21 cellular contexts compared by ENCODE assay signal in genomic region chr4:169716677-169717076, GRCh38. TPM values are rescaled to one million over a fixed set of nuclear protein-coding genes. Genes with fewer than 3 reads are reported as not detected.
DNase-seq lines count a peak whose midpoint lies in the region; ATAC-seq, FAIRE-seq and TF ChIP-seq lines count a peak whose summit lies in the region.
"Had no signal": no experiment of that assay in that cellular context is flagged by ENCODE, and none has a peak within 500 bp of the region (broad histone marks: within the 10 kb centered on the region; RNA-seq: fewer than 3 reads in every experiment).

No MANE protein-coding gene starts in this region.

- no TSS peak for BruUV-seq in IMR-90 (replicated peaks; lab: Mats Ljungman, UMichigan)
- BruUV-seq in K562 (replicated peaks; lab: Mats Ljungman, UMichigan) = no TSS peak

- TF ChIP-seq EP300 in K562 (IDR thresholded peaks at IDR 0.05; ENCODE audit: low read length) = no peak

- no peak for FAIRE-seq in K562 (lab: Jason Lieb, UNC)
- FAIRE-seq: GM12891, GM18507 had no signal

- H2BK5ac ChIP-seq in IMR-90 (ENCODE audit: low read depth, low read length, poor library complexity, severe bottlenecking) = no peak overlapping the region

- no peak overlapping the region for H2BK120ac ChIP-seq in IMR-90 (ENCODE audit: low read depth, low read length)

- H3K9me3 ChIP-seq in IMR-90 (ENCODE audit: control insufficient read depth, insufficient read depth, low read length) (no peaks in the 10 kb centered on the region), K562 (replicated peaks; ENCODE audit: control insufficient read depth, insufficient read depth, low read depth, low read length) (no peaks in the 10 kb centered on the region)
- H3K9me3 ChIP-seq: SJSA1 had no signal

- H3K9ac ChIP-seq in IMR-90 (ENCODE audit: low read depth, low read length) = no peak overlapping the region
- H3K9ac ChIP-seq in K562 (ENCODE audit: insufficient read depth in 1 of 2, low read depth in 2 of 2, low read length in 2 of 2) = no peak overlapping the region

- in situ Hi-C loops in IMR-90 (cut with MboI; ENCODE audit: low sequenced_read_pairs) (no loop called here), K562 (cut with MboI) (no loop called here)

- no peak overlapping the region for H4K5ac ChIP-seq in IMR-90 (ENCODE audit: low read depth, low read length)

- H3K14ac ChIP-seq in IMR-90 (replicated peaks; ENCODE audit: low read depth, low read length) = no peak overlapping the region

- CTCF ChIA-PET in IMR-90 (lab: Yijun Ruan, JAX) (interaction anchor here (1.2 to 1.4 kb wide), 2 partner anchors 9 to 12 kb away, joined by 3 read pairs; no protein-coding TSS in a partner anchor), K562 (lab: Yijun Ruan, JAX; ENCODE audit: low intra/inter-chr PET ratio) (no interaction called here)

- DNase-seq in IMR-90 (peak; percentile 44), K562 (ENCODE audit: extremely low read depth in 1 of 4, low spot score in 3 of 4) (no peak), fibroblast of the aortic adventitia (ENCODE audit: low read depth) (peak; percentile 27), NCI-H2029 treated with DMSO at 0.1 percent for 48 hours (lab: John Stamatoyannopoulos, UW) (no peak)
- DNase-seq in activated CD4-positive, alpha-beta T cell treated with anti-CD3 and anti-CD28 coated beads for 48 hours = no peak
- no peak for DNase-seq in activated CD4-positive, alpha-beta T cell treated with anti-CD3 and anti-CD28 coated beads, Interleukin-2, amount 50 U/mL, for 1 hour
- DNase-seq: 8988T; CD8-positive, alpha-beta T cell; DMS79; GF-D8; GOT3; Kasumi-1; NCI-H1105; NCI-H1694 treated with DMSO at 0.1 percent for 48 hours; NCI-H446; PC-9 had no signal

- no peaks in the 10 kb centered on the region for H3K79me1 ChIP-seq in IMR-90 (ENCODE audit: low read depth in 1 of 2, low read length in 2 of 2)

- H3K9me1 ChIP-seq in IMR-90 (ENCODE audit: insufficient read depth, low read length) = no peaks in the 10 kb centered on the region
- no peaks in the 10 kb centered on the region for H3K9me1 ChIP-seq in K562 (ENCODE audit: control insufficient read depth, insufficient read depth, low read length)

- H3K27me3 ChIP-seq in ACC112 (ENCODE audit: insufficient read depth, low read length) (no peaks in the 10 kb centered on the region), IMR-90 (ENCODE audit: control insufficient read depth, insufficient read depth, low read length) (no peaks in the 10 kb centered on the region), K562 (ENCODE audit: control insufficient read depth in 2 of 2, insufficient read depth in 2 of 2, low read length in 2 of 2) (no peaks in the 10 kb centered on the region)
- H3K27me3 ChIP-seq: SJSA1 had no signal

- H3K4ac ChIP-seq in IMR-90 (ENCODE audit: low read depth, low read length) = no peak overlapping the region

- no peak overlapping the region for H3K4me2 ChIP-seq in IMR-90 (ENCODE audit: low read depth, low read length)
- no peak overlapping the region for H3K4me2 ChIP-seq in K562 (ENCODE audit: insufficient read depth, low read length)
- H3K4me2 ChIP-seq: PC-9 had no signal

- H3K4me3 ChIP-seq in ACC112 (ENCODE audit: low read depth, low read length) = no peak overlapping the region
- no peak overlapping the region for H3K4me3 ChIP-seq in IMR-90 (ENCODE audit: insufficient read depth, low read depth, low read length)
- no peak overlapping the region for H3K4me3 ChIP-seq in K562
- H3K4me3 ChIP-seq in fibroblast of the aortic adventitia (ENCODE audit: low read depth, low read length) = no peak overlapping the region
- H3K4me3 ChIP-seq: PC-9, SJSA1 had no signal

- H2AK9ac ChIP-seq in IMR-90 (replicated peaks; ENCODE audit: low read depth, low read length, poor library complexity) = no peak overlapping the region

- intact Hi-C loops in IMR-90 (cut with micrococcal nuclease) = loop anchor here (5.0 kb wide), 1 partner anchor 36 kb away; no protein-coding TSS in a partner anchor
- intact Hi-C loops in K562 (cut with micrococcal nuclease) = no loop called here

- no peak for ATAC-seq in IMR-90 (ENCODE audit: low read depth)
- ATAC-seq in K562 = no peak
- no peak for ATAC-seq in GM19455 (IDR thresholded peaks at IDR 0.05; ENCODE audit: unreplicated experiment)
- ATAC-seq: CD8-positive, alpha-beta T cell had no signal

- TF ChIP-seq RAD21 in IMR-90 (IDR thresholded peaks at IDR 0.05; ENCODE audit: low read length) (no peak), K562 (CRISPR knock-in tag; conservative IDR thresholded peaks at IDR 0.05 in 1 of 2, IDR thresholded peaks at IDR 0.05 in 1 of 2) (no peak)

- no peak overlapping the region for H4K8ac ChIP-seq in IMR-90 (ENCODE audit: low read depth in 2 of 2, low read length in 2 of 2)

- peak overlapping the region; percentile 16; the same call in 1 of the 2 replicates for H3K27ac ChIP-seq in ACC112 (ENCODE audit: low read depth, low read length)
- H3K27ac ChIP-seq in IMR-90 (ENCODE audit: insufficient read depth, low read length) = no peak overlapping the region
- no peak overlapping the region for H3K27ac ChIP-seq in K562 (ENCODE audit: extremely low read depth, low read depth, low read length)
- H3K27ac ChIP-seq: PC-9, SJSA1 had no signal

- H3K18ac ChIP-seq in IMR-90 (ENCODE audit: low read depth, low read length) = no peak overlapping the region

- TF ChIP-seq CTCF in IMR-90 (conservative IDR thresholded peaks at IDR 0.05; ENCODE audit: low read depth, low read length) (no peak), K562 (IDR thresholded peaks at IDR 0.05 in 2 of 3, conservative IDR thresholded peaks at IDR 0.05 in 1 of 3; ENCODE audit: insufficient read depth in 2 of 3, low read depth in 1 of 3, low read length in 3 of 3) (no peak), fibroblast of the aortic adventitia (IDR thresholded peaks at IDR 0.05; ENCODE audit: insufficient read depth, low read length) (no peak)

- no peaks in the 10 kb centered on the region for H4K20me1 ChIP-seq in IMR-90 (ENCODE audit: insufficient read depth, low read length)
- no peaks in the 10 kb centered on the region for H4K20me1 ChIP-seq in K562 (replicated peaks; ENCODE audit: control insufficient read depth, insufficient read depth, low read length)

- no peaks in the 10 kb centered on the region for H3K79me2 ChIP-seq in ACC112 (ENCODE audit: control insufficient read depth, insufficient read depth, low read length, unreplicated experiment)
- H3K79me2 ChIP-seq in K562 (ENCODE audit: control insufficient read depth, insufficient read depth, low read length) = no peaks in the 10 kb centered on the region

- H2AFZ ChIP-seq in ACC112 (ENCODE audit: low read length, unreplicated experiment) (no peak overlapping the region), IMR-90 (replicated peaks; ENCODE audit: low read length, poor library complexity) (no peak overlapping the region), K562 (ENCODE audit: low read depth, low read length) (no peak overlapping the region)
- H2AFZ ChIP-seq: PC-9 had no signal

- POLR2A ChIA-PET in IMR-90 (lab: Charles Lee; ENCODE audit: unreplicated experiment) (no interaction called here), K562 (lab: Yijun Ruan, JAX) (no interaction called here)

- no CpG with 5 or more reads among the region's 1 CpG for WGBS in IMR-90 (ENCODE audit: extremely low coverage in 2 of 2, insufficient read length in 1 of 2), 2 experiments
- 100% methylated on average over 1 of the region's 1 CpG for WGBS in K562 (ENCODE audit: insufficient coverage, low coverage, missing lambda C conversion rate)

- H4K91ac ChIP-seq in IMR-90 (ENCODE audit: insufficient read depth, low read depth, low read length) = no peak overlapping the region

- dilution Hi-C loops in IMR-90 (cut with HindIII; ENCODE audit: low sequenced_read_pairs, unreplicated experiment) = no loop called here

- no peak for TF ChIP-seq POLR2A in IMR-90 (IDR thresholded peaks at IDR 0.05; ENCODE audit: low read depth, low read length)
- no peak for TF ChIP-seq POLR2A in K562 (conservative IDR thresholded peaks at IDR 0.05)

- H2BK15ac ChIP-seq in IMR-90 (ENCODE audit: low read depth, low read length) = no peak overlapping the region

- H2BK20ac ChIP-seq in IMR-90 (ENCODE audit: low read depth, low read length) = no peak overlapping the region

- H3K56ac ChIP-seq in IMR-90 (ENCODE audit: extremely low read depth, insufficient read depth, low read length) = no peak overlapping the region

- H3K23ac ChIP-seq in IMR-90 (ENCODE audit: low read depth, low read length) = no peak overlapping the region

- H2AK5ac ChIP-seq in IMR-90 (ENCODE audit: low read depth, low read length) = no peak overlapping the region

- H3K36me3 ChIP-seq in ACC112 (ENCODE audit: insufficient read depth, low read length) = peaks cover 3% of the 10 kb centered on the region; the same call in 1 of the 2 replicates
- H3K36me3 ChIP-seq in IMR-90 (ENCODE audit: control insufficient read depth, insufficient read depth, low read length) = peaks cover 7% of the 10 kb centered on the region
- peaks cover 75% of the 10 kb centered on the region for H3K36me3 ChIP-seq in K562 (ENCODE audit: control insufficient read depth, insufficient read depth, low read length)

- peaks cover 17% of the 10 kb centered on the region for H3K4me1 ChIP-seq in ACC112 (ENCODE audit: control insufficient read depth, insufficient read depth, low read length, unreplicated experiment)
- H3K4me1 ChIP-seq in IMR-90 (ENCODE audit: control insufficient read depth, insufficient read depth, low read length) = no peaks in the 10 kb centered on the region
- H3K4me1 ChIP-seq in K562 (replicated peaks in 1 of 2; ENCODE audit: control insufficient read depth in 2 of 2, insufficient read depth in 2 of 2, low read length in 2 of 2) = no peaks in the 10 kb centered on the region
- H3K4me1 ChIP-seq: SJSA1 had no signal

RNA-seq across cellular contexts. Expression of gene HPF1, which starts 41.1 kb away (rescaled TPM):
- total RNA-seq in IMR-90 (2012; rRNA removed) (15.2 and 27.5 TPM in 2 replicates), K562 (2014; rRNA removed) (21.2 and 21.7 TPM in 2 replicates), K562 (2014; rRNA removed; fragmentation: Illumina TruSeq; extraction: Trizol) (41.7 and 46.6 TPM in 2 replicates), K562 (2015; rRNA removed; fragmentation: Illumina TruSeq; extraction: Trizol) (40.3 and 44.3 TPM in 2 replicates), K562 (2021) (31.1 and 31.6 TPM in 2 replicates), fibroblast of the aortic adventitia (ENCODE audit: low replicate concordance) (26.5 and 53.8 TPM in 2 replicates)
- polyA plus RNA-seq in IMR-90 (2012; rRNA removed) (19.1 and 24.9 TPM in 2 replicates), K562 (2011; rRNA removed) (24.2 and 31.5 TPM in 2 replicates), K562 (2014; fragmentation: Illumina TruSeq; extraction: Trizol) (49.9 and 89.4 TPM in 2 replicates), K562 (2014; fragmentation: Nextera tagmentation; extraction: Ambion mirVana) (10 to 100 TPM; 33.5 to 35.2 TPM), K562 (2014; rRNA removed) (36.8 and 37.2 TPM in 2 replicates)
- 3.7 and 8.2 TPM in 2 replicates for polyA plus RNA-seq in IMR-90 (2012; cell fraction: cytosol; rRNA removed)
- polyA plus RNA-seq in IMR-90 (2012; cell fraction: nucleus; rRNA removed; ENCODE audit: low replicate concordance) = 1.6 and 10.0 TPM in 2 replicates
- 4.9 and 15.6 TPM in 2 replicates for total RNA-seq in K562 (2011; cell fraction: chromatin; rRNA removed; ENCODE audit: low replicate concordance)
- total RNA-seq in K562 (2011; cell fraction: nucleolus; rRNA removed) = 1.1 and 3.2 TPM in 2 replicates
- 5.1 and 8.9 TPM in 2 replicates for total RNA-seq in K562 (2011; cell fraction: nucleoplasm; rRNA removed)
- 4.9 and 11.9 TPM in 2 replicates for polyA plus RNA-seq in K562 (2011; cell fraction: cytosol; rRNA removed)
- polyA plus RNA-seq in K562 (2011; cell fraction: nucleus; rRNA removed) = 2.8 and 4.7 TPM in 2 replicates
- 36.7 and 37.8 TPM in 2 replicates for polyA plus RNA-seq in K562 (2012)
- 12.4 and 16.5 TPM in 2 replicates for polyA minus RNA-seq in K562 (2011; rRNA and poly(A)+ RNA removed)
- polyA minus RNA-seq in K562 (2011; cell fraction: cytosol; rRNA and poly(A)+ RNA removed) = 6.3 and 6.4 TPM in 2 replicates
- polyA minus RNA-seq in K562 (2011; cell fraction: nucleus; rRNA and poly(A)+ RNA removed) = 2.7 and 7.0 TPM in 2 replicates

Comparison
In these comparisons a context has a peak if more than half of its experiments do, and no peak if none do; other contexts are left out.
1. DNase-seq: peak in IMR-90 (single experiment) and fibroblast of the aortic adventitia (single experiment); none in K562 (0 of 4), activated CD4-positive, alpha-beta T cell treated with anti-CD3 and anti-CD28 coated beads for 48 hours (single experiment), NCI-H2029 treated with DMSO at 0.1 percent for 48 hours (single experiment) and activated CD4-positive, alpha-beta T cell treated with anti-CD3 and anti-CD28 coated beads, Interleukin-2, amount 50 U/mL, for 1 hour (single experiment).